1 cellular context compared by ENCODE assay signal in genomic region chr16:20740007-20740883, GRCh38.
TF ChIP-seq lines count a peak whose summit lies in the region.

No MANE protein-coding gene starts in this region.

TF ChIP-seq in SK-N-SH, 30 proteins besides CTCF, POLR2A, EP300 and RAD21 (continued from another document):
- TF ChIP-seq ZBTB33 (IDR thresholded peaks at IDR 0.05; ENCODE audit: borderline replicate concordance, low read depth) = no peak
- TF ChIP-seq TCF12 (IDR thresholded peaks at IDR 0.05) = no peak
- no peak for TF ChIP-seq FOSL2 (IDR thresholded peaks at IDR 0.05; ENCODE audit: borderline replicate concordance, low read depth)
- TF ChIP-seq YY1 (IDR thresholded peaks at IDR 0.05; ENCODE audit: low read depth) = no peak
- TF ChIP-seq EZH2phosphoT487 (IDR thresholded peaks at IDR 0.05; ENCODE audit: borderline replicate concordance, low read depth) = no peak
- no peak for TF ChIP-seq CHD2 (IDR thresholded peaks at IDR 0.05; ENCODE audit: low read length, partially characterized antibody)
- TF ChIP-seq NRF1 (IDR thresholded peaks at IDR 0.05; ENCODE audit: low read depth, low read length) = no peak
- TF ChIP-seq SIN3A (IDR thresholded peaks at IDR 0.05; ENCODE audit: borderline replicate concordance, low read depth, low read length) = no peak
